ENCODE assay signal across 8 cellular contexts in the genomic region with DNA sequence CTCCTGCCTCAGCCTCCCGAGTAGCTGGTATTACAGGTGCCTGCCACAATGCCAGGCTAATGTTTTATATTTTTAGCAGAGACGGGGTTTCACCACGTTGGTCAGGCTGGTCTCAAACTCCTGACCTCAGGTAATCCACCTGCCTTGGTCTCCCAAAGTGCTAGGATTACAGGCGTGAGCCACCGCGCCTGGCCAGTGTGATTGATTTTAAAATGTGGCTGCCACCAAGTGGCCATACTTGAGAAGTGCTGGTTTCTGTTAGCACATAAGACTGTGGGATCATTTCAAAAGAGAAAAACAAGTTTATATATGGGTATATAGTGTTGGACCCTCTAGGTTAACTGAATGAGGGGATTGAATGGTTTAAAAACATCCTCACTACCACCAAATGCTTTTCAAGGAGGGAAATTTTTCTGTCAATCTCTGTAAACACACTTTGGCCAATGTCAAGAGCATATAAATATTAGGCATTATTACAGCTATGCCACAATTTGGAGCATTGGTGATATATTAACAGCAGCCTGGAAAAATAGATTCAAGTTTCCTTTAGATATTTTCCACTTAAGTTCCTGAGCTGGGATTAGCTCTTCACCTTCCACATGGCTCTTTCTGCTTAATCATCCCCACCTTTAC. TPM values are rescaled to one million over a fixed set of nuclear protein-coding genes. Genes with fewer than 3 reads are reported as not detected.
DNase-seq lines count a peak whose midpoint lies in the region; ATAC-seq and TF ChIP-seq lines count a peak whose summit lies in the region.

No MANE protein-coding gene starts in this region.

- no peaks in the 10 kb centered on the region for H3K27me3 ChIP-seq in Karpas-422 (ENCODE audit: low read length)

- no peak overlapping the region for H3K9ac ChIP-seq in Karpas-422 (ENCODE audit: low read length)

- H3K36me3 Mint-ChIP-seq in Calu3 (ENCODE audit: insufficient read depth, unreplicated experiment) (peaks cover 48% of the 10 kb centered on the region), natural killer cell (peaks cover 20% of the 10 kb centered on the region)

- peaks cover 64% of the 10 kb centered on the region for H3K36me3 ChIP-seq in Karpas-422 (ENCODE audit: insufficient read depth, low read length)

- H3K4me3 Mint-ChIP-seq in Calu3 (ENCODE audit: low read depth, unreplicated experiment) (no peak overlapping the region), natural killer cell (no peak overlapping the region)

- no peaks in the 10 kb centered on the region for H4K20me1 ChIP-seq in Karpas-422 (ENCODE audit: insufficient read depth, low read depth, low read length)

- H3K27ac ChIP-seq in Karpas-422 (ENCODE audit: low read length), result no peak overlapping the region

- intact Hi-C loops in Calu3 (cut with micrococcal nuclease; ENCODE audit: unreplicated experiment) (no loop called here), natural killer cell (cut with micrococcal nuclease) (loop anchor here (1.0 kb wide), 1 partner anchor 153 kb away; no protein-coding TSS in a partner anchor)

- H3K79me2 ChIP-seq in Karpas-422 (ENCODE audit: low read length), result peaks cover 13% of the 10 kb centered on the region

- H3K27ac Mint-ChIP-seq in Calu3 (ENCODE audit: unreplicated experiment) (no peak overlapping the region), natural killer cell (peak overlapping the region; percentile 59 to 78)

- TF ChIP-seq CTCF in Calu3 (IDR thresholded peaks at IDR 0.05; ENCODE audit: unreplicated experiment) (peak; percentile 60), epithelial cell of proximal tubule (conservative IDR thresholded peaks at IDR 0.05; ENCODE audit: low read depth, low read length) (peak; percentile 62), natural killer cell (IDR thresholded peaks at IDR 0.05) (peak; percentile 76)

- H3K9me3 ChIP-seq in Karpas-422 (ENCODE audit: low read length), result no peaks in the 10 kb centered on the region

- no peaks in the 10 kb centered on the region for H3K4me1 ChIP-seq in Karpas-422 (ENCODE audit: low read length)

- DNase-seq in Calu3 (peak; percentile 46), Karpas-422 (peak; percentile 73), epithelial cell of proximal tubule (ENCODE audit: low read depth) (no peak), natural killer cell (no peak), cerebellar nuclear complex (lab: John Stamatoyannopoulos, UW) (no peak), NCI-H226 (no peak), ecto neural progenitor cell (ENCODE audit: low spot score) (no peak)
- peak; percentile 55 for DNase-seq in activated CD4-positive, alpha-beta T cell treated with anti-CD3 and anti-CD28 coated beads for 48 hours

- H3K27me3 Mint-ChIP-seq in Calu3 (ENCODE audit: unreplicated experiment) (no peaks in the 10 kb centered on the region), natural killer cell (ENCODE audit: low read depth in 2 of 2) (no peaks in the 10 kb centered on the region)

- H3K4me2 ChIP-seq in Karpas-422 (ENCODE audit: low read depth, low read length, poor library complexity, severe bottlenecking), result no peak overlapping the region

- CTCF ChIA-PET in Calu3 (lab: Charles Lee), result interaction anchor here (0.9 to 1.1 kb wide), 3 partner anchors 21 to 189 kb away, joined by 3 to 8 read pairs (median 3); no protein-coding TSS in a partner anchor

- H3K9me2 ChIP-seq in Karpas-422 (replicated peaks; ENCODE audit: insufficient read depth, low read length), result no peaks in the 10 kb centered on the region

- no peak overlapping the region for H3K4me3 ChIP-seq in Karpas-422 (ENCODE audit: low read length)
- no peak overlapping the region for H3K4me3 ChIP-seq in epithelial cell of proximal tubule (ENCODE audit: low read depth, low read length)

- peaks cover 7% of the 10 kb centered on the region for H3K4me1 Mint-ChIP-seq in Calu3 (ENCODE audit: low read depth, unreplicated experiment)
- H3K4me1 Mint-ChIP-seq in natural killer cell, result peaks cover 3 to 6% of the 10 kb centered on the region in 2 donors

- H3K9me3 Mint-ChIP-seq in Calu3 (ENCODE audit: low read depth, unreplicated experiment) (peaks cover 6% of the 10 kb centered on the region), natural killer cell (no peaks in the 10 kb centered on the region)

- peak; percentile 75 to 82 (median 81) for ATAC-seq in natural killer cell

- H2AFZ ChIP-seq in Karpas-422 (ENCODE audit: low read length), result no peak overlapping the region

- no TSS peak for BruUV-seq in Calu3 (replicated peaks; lab: Mats Ljungman, UMichigan)

RNA-seq across cellular contexts. Expression of a gene that starts 13.5 kb away (rescaled TPM):
- total RNA-seq in Calu3 (2022), result 19.2 and 23.2 TPM in 2 replicates
- 12.9 and 26.5 TPM in 2 replicates for total RNA-seq in Karpas-422 (2014; rRNA removed; shearing (Covaris generic); ENCODE audit: low replicate concordance)
- 14.0 and 18.0 TPM in 2 replicates for total RNA-seq in epithelial cell of proximal tubule
- total RNA-seq in natural killer cell, result 10 to 100 TPM; 22.5 to 27.3 (median 23.2) TPM

RNA-seq across cellular contexts. Expression of a gene that starts 18.9 kb away (rescaled TPM):
- 152 and 155 TPM in 2 replicates for total RNA-seq in Calu3 (2022)
- total RNA-seq in Karpas-422 (2014; rRNA removed; shearing (Covaris generic); ENCODE audit: low replicate concordance), result 35.8 and 57.8 TPM in 2 replicates
- total RNA-seq in epithelial cell of proximal tubule, result 83.5 and 92.5 TPM in 2 replicates
- 100 to 1,000 TPM; 132 to 152 (median 152) TPM for total RNA-seq in natural killer cell

RNA-seq across cellular contexts. Expression of a gene that starts 34.9 kb away (rescaled TPM):
- total RNA-seq in Calu3 (2022) (54.0 and 57.6 TPM in 2 replicates), epithelial cell of proximal tubule (26.3 and 43.5 TPM in 2 replicates), natural killer cell (100 to 1,000 TPM; 163 to 177 (median 171) TPM)
- total RNA-seq in Karpas-422 (2014; rRNA removed; shearing (Covaris generic); ENCODE audit: low replicate concordance), result 38.3 and 44.6 TPM in 2 replicates

Comparison
In these comparisons a context has a peak if more than half of its experiments do, and no peak if none do; other contexts are left out.
1. DNase-seq: peak in Calu3 (single experiment), Karpas-422 (single experiment) and activated CD4-positive, alpha-beta T cell treated with anti-CD3 and anti-CD28 coated beads for 48 hours (single experiment); none in epithelial cell of proximal tubule (single experiment), natural killer cell (single experiment), cerebellar nuclear complex (0 of 2), NCI-H226 (single experiment) and ecto neural progenitor cell (single experiment).
2. Peak in every context shown above with its lines, with median percentiles within 50 percentile points of each other: CTCF ChIP-seq.